10 cellular contexts compared by ENCODE assay signal in genomic region chr15:37133619-37134018, GRCh38. TPM values are rescaled to one million over a fixed set of nuclear protein-coding genes. Genes with fewer than 3 reads are reported as not detected.
DNase-seq lines count a peak whose midpoint lies in the region; ATAC-seq and TF ChIP-seq lines count a peak whose summit lies in the region.
"Had no signal": no experiment of that assay in that cellular context is flagged by ENCODE, and none has a peak within 500 bp of the region (broad histone marks: within the 10 kb centered on the region; RNA-seq: fewer than 3 reads in every experiment).

No MANE protein-coding gene starts in this region.

- peaks cover 5% of the 10 kb centered on the region; the same call in 1 of the 2 replicates for H3K27me3 ChIP-seq in MM.1S (replicated peaks; ENCODE audit: insufficient read depth, low read length)

- H3K4me1 ChIP-seq in MM.1S (ENCODE audit: low read length): peaks cover 11% of the 10 kb centered on the region

- TF ChIP-seq CTCF in MM.1S (IDR thresholded peaks at IDR 0.05; ENCODE audit: low read length) (peak; percentile 31), astrocyte of the spinal cord (IDR thresholded peaks at IDR 0.05; ENCODE audit: low read depth, low read length) (peak; percentile 32), glutamatergic neuron (IDR thresholded peaks at IDR 0.05; ENCODE audit: partially characterized antibody, unreplicated experiment) (no peak)

- peaks cover 3% of the 10 kb centered on the region; the same call in 1 of the 2 replicates for H3F3A ChIP-seq in MM.1S (ENCODE audit: insufficient read depth, low read length)

- no peak for ATAC-seq in HG03025 (IDR thresholded peaks at IDR 0.05; ENCODE audit: low FRiP score, unreplicated experiment)
- ATAC-seq in stimulated activated naive B cell treated with anti-CD40 and anti-IgM and Interleukin-4, amounts not matched to agents 10 μg/mL and 1 μg/mL and 100 μg/mL, for 72 hours (replicated peaks): no peak
- ATAC-seq: stimulated activated effector memory CD8-positive, alpha-beta T cell treated with anti-CD3 and anti-CD28 coated beads, Interleukin-12 subunit alpha, Interleukin-12 subunit beta, amount 100 ng/mL, for 72 hours had no signal

- no peaks in the 10 kb centered on the region for H3K79me2 ChIP-seq in MM.1S (ENCODE audit: low read length)

- H4K20me1 ChIP-seq in MM.1S (ENCODE audit: insufficient read depth, low read length): no peaks in the 10 kb centered on the region

- H3K9ac ChIP-seq in MM.1S (ENCODE audit: low read length): no peak overlapping the region

- H3K36me3 ChIP-seq in MM.1S (replicated peaks; ENCODE audit: insufficient read depth, low read length): no peaks in the 10 kb centered on the region

- in situ Hi-C loops in Caki2 (cut with HindIII; ENCODE audit: low pct_unique_long_range_greater_than_20kb, low sequenced_read_pairs): no loop called here
- in situ Hi-C loops in astrocyte of the spinal cord (cut with HindIII; ENCODE audit: low sequenced_read_pairs): no loop called here

- no peaks in the 10 kb centered on the region for H3K9me3 ChIP-seq in MM.1S (replicated peaks; ENCODE audit: insufficient read depth, low read length)

- H3K27ac Mint-ChIP-seq in glutamatergic neuron (ENCODE audit: unreplicated experiment): no peak overlapping the region
- no peak overlapping the region for H3K27ac Mint-ChIP-seq in stimulated activated naive B cell treated with anti-CD40 and anti-IgM and Interleukin-4, amounts not matched to agents 10 μg/mL and 1 μg/mL and 100 μg/mL, for 72 hours
- H3K27ac Mint-ChIP-seq: stimulated activated effector memory CD8-positive, alpha-beta T cell treated with anti-CD3 and anti-CD28 coated beads, Interleukin-12 subunit alpha, Interleukin-12 subunit beta, amount 100 ng/mL, for 72 hours had no signal

- peak overlapping the region; percentile 37; the same call in 1 of the 2 replicates for H3K4me2 ChIP-seq in MM.1S (ENCODE audit: low read depth, low read length)

- H3K4me3 Mint-ChIP-seq in glutamatergic neuron (ENCODE audit: unreplicated experiment): no peak overlapping the region
- no peak overlapping the region for H3K4me3 Mint-ChIP-seq in stimulated activated naive B cell treated with anti-CD40 and anti-IgM and Interleukin-4, amounts not matched to agents 10 μg/mL and 1 μg/mL and 100 μg/mL, for 72 hours
- H3K4me3 Mint-ChIP-seq: stimulated activated effector memory CD8-positive, alpha-beta T cell treated with anti-CD3 and anti-CD28 coated beads, Interleukin-12 subunit alpha, Interleukin-12 subunit beta, amount 100 ng/mL, for 72 hours had no signal

- no peak overlapping the region for H2AFZ ChIP-seq in MM.1S (ENCODE audit: low read length)

- H3K9me3 Mint-ChIP-seq in glutamatergic neuron (ENCODE audit: unreplicated experiment): no peaks in the 10 kb centered on the region
- H3K9me3 Mint-ChIP-seq in stimulated activated naive B cell treated with anti-CD40 and anti-IgM and Interleukin-4, amounts not matched to agents 10 μg/mL and 1 μg/mL and 100 μg/mL, for 72 hours: no peaks in the 10 kb centered on the region
- H3K9me3 Mint-ChIP-seq: stimulated activated effector memory CD8-positive, alpha-beta T cell treated with anti-CD3 and anti-CD28 coated beads, Interleukin-12 subunit alpha, Interleukin-12 subunit beta, amount 100 ng/mL, for 72 hours had no signal

- H3K27ac ChIP-seq in MM.1S (ENCODE audit: low read length): no peak overlapping the region

- DNase-seq in Caki2 (ENCODE audit: low read depth) (peak; percentile 23), MM.1S (no peak), astrocyte of the spinal cord (ENCODE audit: low read depth, low spot score) (peak; percentile 55), midbrain (lab: John Stamatoyannopoulos, UW) (peak; percentile 16), glutamatergic neuron (no peak), GOT3 (lab: John Stamatoyannopoulos, UW) (no peak)
- DNase-seq in stimulated activated naive B cell treated with anti-CD40 and anti-IgM and Interleukin-4, amounts not matched to agents 10 μg/mL and 1 μg/mL and 100 μg/mL, for 72 hours: no peak

- no peaks in the 10 kb centered on the region for H3K4me1 Mint-ChIP-seq in glutamatergic neuron (ENCODE audit: low read depth, unreplicated experiment)
- H3K4me1 Mint-ChIP-seq in stimulated activated naive B cell treated with anti-CD40 and anti-IgM and Interleukin-4, amounts not matched to agents 10 μg/mL and 1 μg/mL and 100 μg/mL, for 72 hours: no peaks in the 10 kb centered on the region
- H3K4me1 Mint-ChIP-seq: stimulated activated effector memory CD8-positive, alpha-beta T cell treated with anti-CD3 and anti-CD28 coated beads, Interleukin-12 subunit alpha, Interleukin-12 subunit beta, amount 100 ng/mL, for 72 hours had no signal

- H3K9me2 ChIP-seq in MM.1S (replicated peaks; ENCODE audit: insufficient read depth, low read length): no peaks in the 10 kb centered on the region

- H3K27me3 Mint-ChIP-seq in glutamatergic neuron (ENCODE audit: unreplicated experiment): no peaks in the 10 kb centered on the region
- peaks cover 10 to 14% of the 10 kb centered on the region in 2 donors for H3K27me3 Mint-ChIP-seq in stimulated activated naive B cell treated with anti-CD40 and anti-IgM and Interleukin-4, amounts not matched to agents 10 μg/mL and 1 μg/mL and 100 μg/mL, for 72 hours

- H3K36me3 Mint-ChIP-seq in glutamatergic neuron (ENCODE audit: unreplicated experiment): no peaks in the 10 kb centered on the region
- no peaks in the 10 kb centered on the region for H3K36me3 Mint-ChIP-seq in stimulated activated naive B cell treated with anti-CD40 and anti-IgM and Interleukin-4, amounts not matched to agents 10 μg/mL and 1 μg/mL and 100 μg/mL, for 72 hours
- H3K36me3 Mint-ChIP-seq: stimulated activated effector memory CD8-positive, alpha-beta T cell treated with anti-CD3 and anti-CD28 coated beads, Interleukin-12 subunit alpha, Interleukin-12 subunit beta, amount 100 ng/mL, for 72 hours had no signal

- H3K4me3 ChIP-seq in MM.1S (ENCODE audit: low read length) (no peak overlapping the region), astrocyte of the spinal cord (ENCODE audit: low read depth, low read length) (no peak overlapping the region)

RNA-seq across cellular contexts. Expression of gene MEIS2, which starts 33.3 kb away (rescaled TPM):
- 22.0 and 36.9 TPM in 2 replicates for total RNA-seq in Caki2 (2014; rRNA removed; shearing (Covaris generic); ENCODE audit: low replicate concordance)
- 6.0 TPM for total RNA-seq in glutamatergic neuron (ENCODE audit: unreplicated experiment)
- total RNA-seq: T-helper 1 cell treated with Interleukin-12 subunit alpha and Interleukin-12 subunit beta and Interleukin-4 antibody, amounts not matched to agents 30 ng/mL and 1 ng/mL, for 36 hours had no signal

Comparison
In these comparisons a context has a peak if more than half of its experiments do, and no peak if none do; other contexts are left out.
1. DNase-seq: peak in Caki2 (single experiment), astrocyte of the spinal cord (single experiment) and midbrain (single experiment); none in MM.1S (single experiment), glutamatergic neuron (single experiment), GOT3 (single experiment) and stimulated activated naive B cell treated with anti-CD40 and anti-IgM and Interleukin-4, amounts not matched to agents 10 μg/mL and 1 μg/mL and 100 μg/mL, for 72 hours (single experiment).